ENCODE assay signal across 1 cellular context in the genomic region with DNA sequence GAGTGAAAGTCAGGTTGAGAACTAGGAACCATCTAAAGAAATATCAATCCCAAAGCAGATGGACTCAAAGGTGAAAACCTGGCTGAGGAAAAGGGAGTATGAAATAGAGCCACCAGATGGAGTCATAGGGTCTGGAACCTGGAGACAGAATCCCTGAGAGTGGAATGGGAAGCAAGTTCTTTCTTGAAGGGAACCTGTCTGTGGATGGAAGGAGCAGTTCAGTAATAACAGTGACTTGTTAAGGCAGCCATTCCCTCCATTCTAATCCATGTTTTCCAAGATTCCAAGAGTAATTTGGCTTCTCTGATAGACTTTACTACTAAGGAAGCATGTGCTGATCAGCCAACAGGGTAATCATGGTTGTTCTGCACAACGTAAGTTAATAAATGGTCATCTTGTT.
TF ChIP-seq lines count a peak whose summit lies in the region.

No MANE protein-coding gene starts in this region.

TF ChIP-seq in HepG2, 621 proteins besides CTCF, POLR2A, EP300 and RAD21:
- TF ChIP-seq SMC3 (IDR thresholded peaks at IDR 0.05; ENCODE audit: low read length) (peak; percentile 69), ERF (CRISPR knock-in tag; IDR thresholded peaks at IDR 0.05) (0 out of 2 replicates have a peak, but pooled peaks have one; percentile 22), NR2F2 (IDR thresholded peaks at IDR 0.05; ENCODE audit: borderline replicate concordance, low read depth) (no peak), MBD4 (IDR thresholded peaks at IDR 0.05; ENCODE audit: borderline replicate concordance, low read length) (no peak), STAG1 (CRISPR knock-in tag; IDR thresholded peaks at IDR 0.05) (peak; percentile 76), PRDM15 (CRISPR knock-in tag; IDR thresholded peaks at IDR 0.05) (peak; percentile 79), MIXL1 (CRISPR knock-in tag; IDR thresholded peaks at IDR 0.05) (0 out of 2 replicates have a peak, but pooled peaks have one; percentile 11)
